ENCODE assay signal across 21 cellular contexts in the genomic region with DNA sequence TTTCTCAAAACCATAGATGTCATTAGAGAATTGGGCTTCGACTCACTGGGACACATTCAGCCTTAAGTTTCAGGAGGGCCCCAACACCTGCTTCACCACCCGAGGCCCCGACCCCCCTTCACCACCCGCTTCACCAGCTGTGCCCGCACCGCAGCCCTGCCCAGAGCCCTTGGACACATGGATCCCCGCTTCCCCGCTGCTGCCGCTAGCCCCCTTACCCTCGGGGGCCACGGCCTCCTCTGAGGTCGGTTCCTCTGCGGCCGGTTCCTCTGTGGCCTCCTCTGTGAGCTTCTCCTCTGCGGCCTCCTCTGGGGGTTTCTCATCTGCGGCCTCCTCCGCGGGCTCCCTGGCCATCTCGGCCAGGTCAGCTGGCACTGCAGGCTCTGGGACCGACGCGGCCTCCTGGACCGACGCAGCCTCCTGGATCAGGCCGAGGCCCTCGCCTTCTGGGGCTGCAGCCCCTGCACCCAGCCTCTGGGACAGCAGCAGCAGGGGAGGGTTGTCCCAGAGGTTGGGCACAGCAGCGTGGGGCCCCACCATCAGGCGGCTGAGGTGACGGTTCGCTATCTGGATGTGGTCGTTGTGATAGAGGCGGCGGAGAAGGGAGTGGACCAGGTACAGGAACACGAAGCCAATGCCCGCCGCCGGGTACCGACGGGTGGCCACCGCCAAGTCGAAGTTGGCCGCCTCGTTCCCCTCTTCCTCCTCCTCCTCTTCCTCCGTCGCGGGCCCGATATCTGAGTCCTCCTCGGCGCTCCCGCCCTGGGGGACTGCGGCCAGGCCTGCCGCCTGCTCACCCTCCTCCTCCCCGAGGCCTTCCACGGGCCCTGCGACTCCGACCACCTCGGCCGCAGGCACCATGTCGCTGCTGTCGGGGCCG. TPM values are rescaled to one million over a fixed set of nuclear protein-coding genes. Genes with fewer than 3 reads are reported as not detected.
A peak's percentile ranks its signal among the peaks of the same experiment; 100 is the strongest.
DNase-seq lines count a peak whose midpoint lies in the region; TF ChIP-seq lines count a peak whose summit lies in the region.
"Had no signal": no experiment of that assay in that cellular context is flagged by ENCODE, and none has a peak within 500 bp of the region (broad histone marks: within the 10 kb centered on the region; RNA-seq: fewer than 3 reads in every experiment).

No MANE protein-coding gene starts in this region.

- no peak overlapping the region for H2AFZ ChIP-seq in osteoblast (ENCODE audit: low read length)

- H4K20me1 ChIP-seq in osteoblast (ENCODE audit: insufficient read depth, low read length), result no peaks in the 10 kb centered on the region
- H4K20me1 ChIP-seq: BLaER1 treated with 17β-estradiol and CSF1 and Interleukin-3, amounts not matched to agents 10 nM and 100 nM had no signal

- H3K79me2 ChIP-seq in osteoblast (ENCODE audit: insufficient read depth, low read length), result no peaks in the 10 kb centered on the region

- no peak overlapping the region for H3K4me2 ChIP-seq in osteoblast (ENCODE audit: insufficient read depth, low read length)
- H3K4me2 ChIP-seq: BLaER1 treated with 17β-estradiol and CSF1 and Interleukin-3, amounts not matched to agents 10 nM and 100 nM had no signal

- no peaks in the 10 kb centered on the region for H3K4me1 ChIP-seq in osteoblast (ENCODE audit: insufficient read depth, low read length)
- H3K4me1 ChIP-seq: BLaER1 treated with 17β-estradiol and CSF1 and Interleukin-3, amounts not matched to agents 10 nM and 100 nM; Caco-2 had no signal

- DNase-seq in activated gamma-delta T cell (lab: John Stamatoyannopoulos, UW) (peak; percentile 8), activated gamma-delta T cell treated with Interleukin-2 at 50 U/mL for 16 hours (no peak), GM20000 (ENCODE audit: low spot score) (peak; percentile 2), H7 (peak; percentile 6), osteoblast (ENCODE audit: insufficient read length, low spot score, missing footprints) (peak; percentile 32), AG08395 (ENCODE audit: low spot score) (no peak), T-helper 1 cell (no peak)
- DNase-seq in stimulated activated CD4-positive, alpha-beta T cell treated with anti-CD3 and anti-CD28 coated beads, Interleukin-2, amount 100 ng/mL, for 48 hours, result no peak
- DNase-seq: 8988T; ACHN; AML-193; Caco-2; Calu3; CD4-positive, alpha-beta T cell; CD8-positive, alpha-beta T cell; DMS79 treated with DMSO at 0.1 percent for 48 hours; GF-D8 had no signal

- H3K27ac ChIP-seq in osteoblast (ENCODE audit: low read depth, low read length), result no peak overlapping the region
- H3K27ac ChIP-seq: BLaER1 treated with 17β-estradiol and CSF1 and Interleukin-3, amounts not matched to agents 10 nM and 100 nM; C4-2B had no signal

- H3K36me3 ChIP-seq in H7 (replicated peaks; ENCODE audit: control insufficient read depth, insufficient read depth, low read length) (no peaks in the 10 kb centered on the region), osteoblast (ENCODE audit: insufficient read depth, low read length) (no peaks in the 10 kb centered on the region)
- H3K36me3 ChIP-seq: BLaER1 treated with 17β-estradiol and CSF1 and Interleukin-3, amounts not matched to agents 10 nM and 100 nM had no signal

- no peaks in the 10 kb centered on the region for H3K9me3 ChIP-seq in osteoblast (ENCODE audit: low read depth, low read length)
- H3K9me3 ChIP-seq: Caco-2 had no signal

- H3K4me3 ChIP-seq in H7 (ENCODE audit: insufficient read depth, low read depth, low read length), result no peak overlapping the region
- no peak overlapping the region for H3K4me3 ChIP-seq in osteoblast (ENCODE audit: insufficient read depth, low read length)
- H3K4me3 ChIP-seq: BLaER1 treated with 17β-estradiol and CSF1 and Interleukin-3, amounts not matched to agents 10 nM and 100 nM had no signal

- TF ChIP-seq CTCF in GM20000 (IDR thresholded peaks at IDR 0.05; ENCODE audit: extremely low read depth, missing control alignments) (no peak), osteoblast (IDR thresholded peaks at IDR 0.05; ENCODE audit: extremely low read depth, low read depth, low read length) (no peak)

- H3K27me3 ChIP-seq in H7 (ENCODE audit: control insufficient read depth, insufficient read depth, low read length) (no peaks in the 10 kb centered on the region), osteoblast (ENCODE audit: insufficient read depth, low read length) (no peaks in the 10 kb centered on the region)
- H3K27me3 ChIP-seq: BLaER1 treated with 17β-estradiol and CSF1 and Interleukin-3, amounts not matched to agents 10 nM and 100 nM had no signal

RNA-seq across cellular contexts. Expression of a gene that starts 0.7 kb away (rescaled TPM):
- total RNA-seq in H7 (2014; rRNA removed; shearing (Covaris generic)), result not detected in 2 replicates
- total RNA-seq in osteoblast, result not detected in 2 replicates
- total RNA-seq: A673; B cell; Caco-2; Calu3; CD4-positive, alpha-beta T cell; CD8-positive, alpha-beta T cell had no signal

Comparison
In these comparisons a context has a peak if more than half of its experiments do, and no peak if none do; other contexts are left out.
1. DNase-seq: peak in activated gamma-delta T cell (single experiment), GM20000 (single experiment), H7 (single experiment) and osteoblast (single experiment); none in activated gamma-delta T cell treated with Interleukin-2 at 50 U/mL for 16 hours (single experiment), AG08395 (single experiment), T-helper 1 cell (0 of 5) and stimulated activated CD4-positive, alpha-beta T cell treated with anti-CD3 and anti-CD28 coated beads, Interleukin-2, amount 100 ng/mL, for 48 hours (0 of 2).